Comparison of ENCODE assay signal across 19 cellular contexts in genomic region chr3:114622001-114622400, GRCh38.
DNase-seq lines count a peak whose midpoint lies in the region; ATAC-seq and TF ChIP-seq lines count a peak whose summit lies in the region.
"Had no signal": no experiment of that assay in that cellular context is flagged by ENCODE, and none has a peak within 500 bp of the region (broad histone marks: within the 10 kb centered on the region; RNA-seq: fewer than 3 reads in every experiment).

No MANE protein-coding gene starts in this region.

- H3K4me1 ChIP-seq in adipocyte (ENCODE audit: control insufficient read depth, insufficient read depth, low read length) (peaks cover 47% of the 10 kb centered on the region), stomach (peaks cover 0 to 46% (median 27%) of the 10 kb centered on the region in 4 donors)

- no peak for TF ChIP-seq EP300 in stomach (IDR thresholded peaks at IDR 0.05)

- TF ChIP-seq POLR2A in stomach (IDR thresholded peaks at IDR 0.05): no peak

- ATAC-seq in GM21825 (IDR thresholded peaks at IDR 0.05; ENCODE audit: unreplicated experiment): no peak
- ATAC-seq: activated naive CD4-positive, alpha-beta T cell treated with anti-CD3 and anti-CD28 coated beads, Interleukin-2, amount 50 U/mL, for 72 hours had no signal

- no peak for TF ChIP-seq CTCF in stomach (IDR thresholded peaks at IDR 0.05)

- H3K27me3 ChIP-seq in adipocyte (replicated peaks; ENCODE audit: control insufficient read depth, insufficient read depth, low read length): no peaks in the 10 kb centered on the region
- H3K27me3 ChIP-seq in stomach: no peaks in the 10 kb centered on the region
- H3K27me3 ChIP-seq: brain microvascular endothelial cell, vagina had no signal

- H3K9me3 ChIP-seq in adipocyte (ENCODE audit: control insufficient read depth, low read length) (no peaks in the 10 kb centered on the region), stomach (no peaks in the 10 kb centered on the region)
- H3K9me3 ChIP-seq: vagina had no signal

- H3K36me3 ChIP-seq in adipocyte (ENCODE audit: control insufficient read depth, insufficient read depth, low read length, severe bottlenecking) (no peaks in the 10 kb centered on the region), stomach (no peaks in the 10 kb centered on the region)
- H3K36me3 ChIP-seq: brain microvascular endothelial cell, vagina had no signal

- peak overlapping the region; percentile 86 for H3K4me3 ChIP-seq in adipocyte (ENCODE audit: low read length)
- H3K4me3 ChIP-seq in stomach: no peak overlapping the region
- H3K4me3 ChIP-seq: vagina had no signal

- WGBS in stomach, 5 donors: 51 to 78% (median 64%) methylated on average over 3 of the region's 3 CpGs

- H3K9ac ChIP-seq in adipocyte (ENCODE audit: low read length): no peak overlapping the region

- H3K27ac ChIP-seq in stomach: peak overlapping the region in 3 of 5 donors; percentile 85 to 95 (median 92)
- H3K27ac ChIP-seq: brain microvascular endothelial cell, VCaP had no signal

- DNase-seq in HCEC 1CT: peak; percentile 29
- no peak for DNase-seq in adipocyte (ENCODE audit: low read depth)
- peak; percentile 52 for DNase-seq in iris pigment epithelial cell (ENCODE audit: low read depth)
- no peak for DNase-seq in stomach
- no peak for DNase-seq in activated naive CD4-positive, alpha-beta T cell treated with Interleukin-2 at 50 U/mL for 16 hours
- DNase-seq in germinal center (ENCODE audit: low spot score): no peak
- DNase-seq: activated CD4-positive, alpha-beta memory T cell treated with anti-CD3 and anti-CD28 coated beads for 36 hours; AML-193; brain microvascular endothelial cell; H7; hippocampal formation; NCI-H187; NK-92 treated with Interleukin-12 subunit alpha and Interleukin-12 subunit beta, amount 100 ng/mL, for 24 hours; stimulated activated CD4-positive, alpha-beta T cell treated with anti-CD3 and anti-CD28 coated beads, Interleukin-1b, Interleukin-23, amount 100 ng/mL, for 48 hours; T-helper 1 cell had no signal

- intact Hi-C loops in stomach (cut with DNase I; ENCODE audit: low total_unique reads): no loop called here

Comparison
In these comparisons a context has a peak if more than half of its experiments do, and no peak if none do; other contexts are left out.
1. DNase-seq: peak in HCEC 1CT (single experiment) and iris pigment epithelial cell (single experiment); none in adipocyte (single experiment), stomach (single experiment), activated naive CD4-positive, alpha-beta T cell treated with Interleukin-2 at 50 U/mL for 16 hours (single experiment) and germinal center (single experiment).